In genomic region chr17:81238490-81238814, GRCh38 we compare ENCODE assay signal across 8 cellular contexts. TPM values are rescaled to one million over a fixed set of nuclear protein-coding genes. Genes with fewer than 3 reads are reported as not detected.
A peak's percentile ranks its signal among the peaks of the same experiment; 100 is the strongest.
DNase-seq lines count a peak whose midpoint lies in the region; ATAC-seq and TF ChIP-seq lines count a peak whose summit lies in the region.

No MANE protein-coding gene starts in this region.

- POLR2A ChIA-PET in SK-N-SH (lab: Yijun Ruan, JAX): interaction anchor here (0.7 to 1.5 kb wide), 10 partner anchors 9 to 277 kb away, joined by 3 to 9 read pairs (median 3); partner anchors contain the start of gene SLC38A10

- peaks cover 4% of the 10 kb centered on the region for H3F3A ChIP-seq in SK-N-SH (replicated peaks; ENCODE audit: insufficient read depth)

- no peaks in the 10 kb centered on the region for H3K27me3 Mint-ChIP-seq in stimulated activated naive CD8-positive, alpha-beta T cell treated with anti-CD3 and anti-CD28 coated beads, Interleukin-15, amount 100 ng/mL, for 72 hours

- peak; percentile 71 for DNase-seq in H7
- DNase-seq in SK-N-SH: no peak
- peak; percentile 32 for DNase-seq in hepatocyte (ENCODE audit: low spot score)
- no peak for DNase-seq in stimulated activated naive CD8-positive, alpha-beta T cell treated with anti-CD3 and anti-CD28 coated beads, Interleukin-15, amount 100 ng/mL, for 72 hours
- DNase-seq in RPMI8226: no peak
- DNase-seq in HUDEP-2 (lab: John Stamatoyannopoulos, UW; ENCODE audit: unreplicated experiment in 76 of 76): no peak
- no peak for DNase-seq in HuH-7.5 (ENCODE audit: low spot score)
- DNase-seq in OCI-M1 (lab: John Stamatoyannopoulos, UW): no peak

- H3K36me3 ChIP-seq in H7 (replicated peaks; ENCODE audit: control insufficient read depth, insufficient read depth, low read length) (peaks cover 5% of the 10 kb centered on the region), SK-N-SH (replicated peaks in 1 of 2; ENCODE audit: control insufficient read depth in 1 of 2, insufficient read depth in 2 of 2, low read length in 1 of 2) (peaks cover 0 to 24% of the 10 kb centered on the region in 2 experiments), hepatocyte (replicated peaks; ENCODE audit: insufficient read depth, low read depth) (no peaks in the 10 kb centered on the region)

- peak overlapping the region in 1 of 2 donors; percentile 67 for H3K27ac Mint-ChIP-seq in stimulated activated naive CD8-positive, alpha-beta T cell treated with anti-CD3 and anti-CD28 coated beads, Interleukin-15, amount 100 ng/mL, for 72 hours

- TF ChIP-seq CTCF in SK-N-SH (IDR thresholded peaks at IDR 0.05) (no peak), hepatocyte (IDR thresholded peaks at IDR 0.05; ENCODE audit: poor library complexity) (no peak)

- H3K27me3 ChIP-seq in H7 (ENCODE audit: control insufficient read depth, insufficient read depth, low read length): no peaks in the 10 kb centered on the region
- H3K27me3 ChIP-seq in SK-N-SH (ENCODE audit: insufficient read depth): no peaks in the 10 kb centered on the region
- H3K27me3 ChIP-seq in hepatocyte: no peaks in the 10 kb centered on the region

- CTCF ChIA-PET in SK-N-SH (lab: Yijun Ruan, JAX): interaction anchor here (0.7 to 12.8 kb wide), 14 partner anchors 9 to 362 kb away, joined by 3 to 133 read pairs (median 7); partner anchors contain the start of gene CEP131

- H3K9me2 ChIP-seq in SK-N-SH (no peaks in the 10 kb centered on the region), hepatocyte (replicated peaks; ENCODE audit: insufficient read depth) (no peaks in the 10 kb centered on the region)

- TF ChIP-seq EP300 in SK-N-SH (IDR thresholded peaks at IDR 0.05; ENCODE audit: borderline replicate concordance in 1 of 2, low read depth in 1 of 2, low read length in 1 of 2): no peak

- H4K20me1 ChIP-seq in SK-N-SH (ENCODE audit: insufficient read depth) (peaks cover 13% of the 10 kb centered on the region), hepatocyte (ENCODE audit: insufficient read depth, poor library complexity, severe bottlenecking) (no peaks in the 10 kb centered on the region)

- H3K4me3 ChIP-seq in H7 (ENCODE audit: insufficient read depth, low read depth, low read length) (peak overlapping the region; percentile 80), SK-N-SH (ENCODE audit: low read depth in 2 of 2, low read length in 1 of 2) (peak overlapping the region; percentile 93 to 99), hepatocyte (peak overlapping the region; percentile 45)

- H3K9me3 ChIP-seq in SK-N-SH (no peaks in the 10 kb centered on the region), hepatocyte (ENCODE audit: low read depth) (no peaks in the 10 kb centered on the region)

- H3K4me3 Mint-ChIP-seq in stimulated activated naive CD8-positive, alpha-beta T cell treated with anti-CD3 and anti-CD28 coated beads, Interleukin-15, amount 100 ng/mL, for 72 hours: peak overlapping the region; percentile 88 to 89

- H3K4me1 Mint-ChIP-seq in stimulated activated naive CD8-positive, alpha-beta T cell treated with anti-CD3 and anti-CD28 coated beads, Interleukin-15, amount 100 ng/mL, for 72 hours: peaks cover 65% of the 10 kb centered on the region

- H3K27ac ChIP-seq in SK-N-SH (ENCODE audit: low read depth in 2 of 2, low read length in 1 of 2) (peak overlapping the region in 1 of 2 experiments; percentile 23; a peak in 1 of 4 replicates), hepatocyte (no peak overlapping the region)

- H3K4me2 ChIP-seq in SK-N-SH: peak overlapping the region; percentile 95
- peak overlapping the region; percentile 94 for H3K4me2 ChIP-seq in hepatocyte

- H2AFZ ChIP-seq in SK-N-SH (ENCODE audit: low read depth): peak overlapping the region; percentile 59; the same call in 1 of the 2 replicates
- H2AFZ ChIP-seq in hepatocyte: peak overlapping the region; percentile 27

- H3K9me3 Mint-ChIP-seq in stimulated activated naive CD8-positive, alpha-beta T cell treated with anti-CD3 and anti-CD28 coated beads, Interleukin-15, amount 100 ng/mL, for 72 hours: no peaks in the 10 kb centered on the region

- WGBS in SK-N-SH (ENCODE audit: low lambda C conversion rate): 1% methylated on average over 20 of the region's 26 CpGs
- WGBS in hepatocyte (ENCODE audit: low lambda C conversion rate, missing lambda C conversion rate): 4% methylated on average over 25 of the region's 26 CpGs

- H3K79me2 ChIP-seq in SK-N-SH (ENCODE audit: insufficient read depth) (peaks cover 58% of the 10 kb centered on the region), hepatocyte (peaks cover 31% of the 10 kb centered on the region)

- H3K9ac ChIP-seq in SK-N-SH: peak overlapping the region; percentile 85

- TF ChIP-seq RAD21 in SK-N-SH (IDR thresholded peaks at IDR 0.05; ENCODE audit: low read length): no peak

- peaks cover 0 to 40% of the 10 kb centered on the region in 2 experiments; a peak in 2 of 4 replicates for H3K4me1 ChIP-seq in SK-N-SH (ENCODE audit: control insufficient read depth in 1 of 2, insufficient read depth in 2 of 2, low read depth in 1 of 2, low read length in 1 of 2)
- H3K4me1 ChIP-seq in hepatocyte (ENCODE audit: insufficient read depth): peaks cover 25% of the 10 kb centered on the region

- no peak for ATAC-seq in stimulated activated naive CD8-positive, alpha-beta T cell treated with anti-CD3 and anti-CD28 coated beads, Interleukin-15, amount 100 ng/mL, for 72 hours

TF ChIP-seq in SK-N-SH, 30 proteins besides CTCF, POLR2A, EP300 and RAD21 (continues in another document):
- TF ChIP-seq SIN3A (IDR thresholded peaks at IDR 0.05; ENCODE audit: borderline replicate concordance, low read depth, low read length): no peak
- no peak for TF ChIP-seq GABPA (IDR thresholded peaks at IDR 0.05; ENCODE audit: low read depth)
- no peak for TF ChIP-seq FOXM1 (IDR thresholded peaks at IDR 0.05; ENCODE audit: low read depth)
- no peak for TF ChIP-seq REST (IDR thresholded peaks at IDR 0.05; ENCODE audit: low read depth, low read length)
- TF ChIP-seq, protein P1, sequence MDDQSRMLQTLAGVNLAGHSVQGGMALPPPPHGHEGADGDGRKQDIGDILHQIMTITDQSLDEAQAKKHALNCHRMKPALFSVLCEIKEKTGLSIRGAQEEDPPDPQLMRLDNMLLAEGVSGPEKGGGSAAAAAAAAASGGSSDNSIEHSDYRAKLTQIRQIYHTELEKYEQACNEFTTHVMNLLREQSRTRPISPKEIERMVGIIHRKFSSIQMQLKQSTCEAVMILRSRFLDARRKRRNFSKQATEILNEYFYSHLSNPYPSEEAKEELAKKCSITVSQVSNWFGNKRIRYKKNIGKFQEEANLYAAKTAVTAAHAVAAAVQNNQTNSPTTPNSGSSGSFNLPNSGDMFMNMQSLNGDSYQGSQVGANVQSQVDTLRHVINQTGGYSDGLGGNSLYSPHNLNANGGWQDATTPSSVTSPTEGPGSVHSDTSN (IDR thresholded peaks at IDR 0.05): no peak
- no peak for TF ChIP-seq TEAD4 (IDR thresholded peaks at IDR 0.05; ENCODE audit: borderline replicate concordance, insufficient read depth)
- no peak for TF ChIP-seq POLR2AphosphoS5 (IDR thresholded peaks at IDR 0.05; ENCODE audit: low read depth, low read length)
- TF ChIP-seq NRF1 (IDR thresholded peaks at IDR 0.05; ENCODE audit: low read depth, low read length): no peak

RNA-seq across cellular contexts. Expression of gene TEPSIN, which starts 0.4 kb away (rescaled TPM):
- total RNA-seq in H7 (2014; rRNA removed; shearing (Covaris generic)): 18.1 and 19.8 TPM in 2 replicates
- polyA plus RNA-seq in SK-N-SH (2012; rRNA removed): 35.3 and 36.1 TPM in 2 replicates
- polyA plus RNA-seq in SK-N-SH (2012; cell fraction: cytosol; rRNA removed): 4.6 and 9.6 TPM in 2 replicates
- polyA plus RNA-seq in SK-N-SH (2012; cell fraction: nucleus; rRNA removed): 379 and 617 TPM in 2 replicates
- total RNA-seq in hepatocyte: 13.7 and 34.1 TPM in 2 replicates
- 44.3 and 59.2 TPM in 2 replicates for polyA plus RNA-seq in hepatocyte

RNA-seq across cellular contexts. Expression of gene NDUFAF8, which starts 0.7 kb away (rescaled TPM):
- total RNA-seq in H7 (2014; rRNA removed; shearing (Covaris generic)): 32.6 and 38.8 TPM in 2 replicates
- polyA plus RNA-seq in SK-N-SH (2012; rRNA removed) (194 and 229 TPM in 2 replicates), hepatocyte (99.8 and 106 TPM in 2 replicates)
- polyA plus RNA-seq in SK-N-SH (2012; cell fraction: cytosol; rRNA removed): 230 and 349 TPM in 2 replicates
- 139 and 227 TPM in 2 replicates for polyA plus RNA-seq in SK-N-SH (2012; cell fraction: nucleus; rRNA removed)
- total RNA-seq in hepatocyte: 22.0 and 25.8 TPM in 2 replicates

RNA-seq across cellular contexts. Expression of gene CEP131, which starts 15.7 kb away (rescaled TPM):
- 20.2 and 24.7 TPM in 2 replicates for total RNA-seq in H7 (2014; rRNA removed; shearing (Covaris generic))
- polyA plus RNA-seq in SK-N-SH (2012; rRNA removed) (26.5 and 34.8 TPM in 2 replicates), hepatocyte (10.1 and 14.7 TPM in 2 replicates)
- 12.9 and 16.3 TPM in 2 replicates for polyA plus RNA-seq in SK-N-SH (2012; cell fraction: cytosol; rRNA removed)
- 196 and 378 TPM in 2 replicates for polyA plus RNA-seq in SK-N-SH (2012; cell fraction: nucleus; rRNA removed)
- total RNA-seq in hepatocyte: 7.3 and 8.8 TPM in 2 replicates

RNA-seq across cellular contexts. Expression of gene SLC38A10, which starts 56.7 kb away (rescaled TPM):
- 39.1 and 44.2 TPM in 2 replicates for total RNA-seq in H7 (2014; rRNA removed; shearing (Covaris generic))
- 64.3 and 82.2 TPM in 2 replicates for polyA plus RNA-seq in SK-N-SH (2012; rRNA removed)
- 29.3 and 49.2 TPM in 2 replicates for polyA plus RNA-seq in SK-N-SH (2012; cell fraction: cytosol; rRNA removed)
- polyA plus RNA-seq in SK-N-SH (2012; cell fraction: nucleus; rRNA removed): 190 and 211 TPM in 2 replicates
- total RNA-seq in hepatocyte: 71.3 and 91.4 TPM in 2 replicates
- polyA plus RNA-seq in hepatocyte: 123 and 124 TPM in 2 replicates

Comparison
In these comparisons a context has a peak if more than half of its experiments do, and no peak if none do; other contexts are left out.
1. DNase-seq: peak in H7 (single experiment) and hepatocyte (single experiment); none in SK-N-SH (single experiment), stimulated activated naive CD8-positive, alpha-beta T cell treated with anti-CD3 and anti-CD28 coated beads, Interleukin-15, amount 100 ng/mL, for 72 hours (0 of 2), RPMI8226 (single experiment), HUDEP-2 (0 of 76), HuH-7.5 (single experiment) and OCI-M1 (single experiment).
2. H3K4me3 ChIP-seq: peak in every context shown above with its lines; median percentile 96 in SK-N-SH; 80 in H7; 45 in hepatocyte.